Comparison of ENCODE assay signal across 10 cellular contexts in genomic region chr3:183295211-183295610, GRCh38. TPM values are rescaled to one million over a fixed set of nuclear protein-coding genes. Genes with fewer than 3 reads are reported as not detected.
DNase-seq lines count a peak whose midpoint lies in the region; ATAC-seq and TF ChIP-seq lines count a peak whose summit lies in the region.
"Had no signal": no experiment of that assay in that cellular context is flagged by ENCODE, and none has a peak within 500 bp of the region (broad histone marks: within the 10 kb centered on the region; RNA-seq: fewer than 3 reads in every experiment).

No MANE protein-coding gene starts in this region.

- H3K27ac ChIP-seq in naive thymus-derived CD4-positive, alpha-beta T cell (ENCODE audit: low read depth, low read length): no peak overlapping the region

- H3K27ac Mint-ChIP-seq in CD14-positive monocyte: peak overlapping the region; percentile 66 to 92 (median 80)
- no peak overlapping the region for H3K27ac Mint-ChIP-seq in naive thymus-derived CD4-positive, alpha-beta T cell
- H3K27ac Mint-ChIP-seq in activated T-helper 1 cell treated with anti-CD3 and anti-CD28 coated beads, Interleukin-12 subunit alpha, Interleukin-12 subunit beta, Interleukin-2, Interleukin-4 antibody, amounts not matched to agents 30 ng/mL and 10 ng/mL and 1 ng/mL, durations not matched to agents 14 hours and 24 hours and 36 hours: no peak overlapping the region

- no peak for TF ChIP-seq CTCF in CD14-positive monocyte (IDR thresholded peaks at IDR 0.05)
- TF ChIP-seq CTCF in NB4 (IDR thresholded peaks at IDR 0.05; ENCODE audit: low read depth, low read length): no peak
- no peak for TF ChIP-seq CTCF in choroid plexus epithelial cell (conservative IDR thresholded peaks at IDR 0.05; ENCODE audit: low read depth, low read length)

- peaks cover 0 to 8% (median 1%) of the 10 kb centered on the region in 7 donors for H3K9me3 Mint-ChIP-seq in CD14-positive monocyte
- H3K9me3 Mint-ChIP-seq in naive thymus-derived CD4-positive, alpha-beta T cell: no peaks in the 10 kb centered on the region
- H3K9me3 Mint-ChIP-seq in activated T-helper 1 cell treated with anti-CD3 and anti-CD28 coated beads, Interleukin-12 subunit alpha, Interleukin-12 subunit beta, Interleukin-2, Interleukin-4 antibody, amounts not matched to agents 30 ng/mL and 10 ng/mL and 1 ng/mL, durations not matched to agents 14 hours and 24 hours and 36 hours: no peaks in the 10 kb centered on the region

- no peaks in the 10 kb centered on the region for H3K27me3 ChIP-seq in naive thymus-derived CD4-positive, alpha-beta T cell (ENCODE audit: control insufficient read depth in 2 of 2, insufficient read depth in 2 of 2, low read length in 2 of 2)

- no peaks in the 10 kb centered on the region for H3K9me3 ChIP-seq in naive thymus-derived CD4-positive, alpha-beta T cell (ENCODE audit: control insufficient read depth in 2 of 3, low read length in 3 of 3)

- no peaks in the 10 kb centered on the region for H3K36me3 Mint-ChIP-seq in CD14-positive monocyte
- peaks cover 0 to 10% (median 0%) of the 10 kb centered on the region in 5 donors for H3K36me3 Mint-ChIP-seq in naive thymus-derived CD4-positive, alpha-beta T cell
- H3K36me3 Mint-ChIP-seq in activated T-helper 1 cell treated with anti-CD3 and anti-CD28 coated beads, Interleukin-12 subunit alpha, Interleukin-12 subunit beta, Interleukin-2, Interleukin-4 antibody, amounts not matched to agents 30 ng/mL and 10 ng/mL and 1 ng/mL, durations not matched to agents 14 hours and 24 hours and 36 hours (ENCODE audit: low read depth): peaks cover 9% of the 10 kb centered on the region

- no peak overlapping the region for H3K4me3 Mint-ChIP-seq in CD14-positive monocyte
- H3K4me3 Mint-ChIP-seq in naive thymus-derived CD4-positive, alpha-beta T cell: no peak overlapping the region
- no peak overlapping the region for H3K4me3 Mint-ChIP-seq in activated T-helper 1 cell treated with anti-CD3 and anti-CD28 coated beads, Interleukin-12 subunit alpha, Interleukin-12 subunit beta, Interleukin-2, Interleukin-4 antibody, amounts not matched to agents 30 ng/mL and 10 ng/mL and 1 ng/mL, durations not matched to agents 14 hours and 24 hours and 36 hours

- DNase-seq in CD14-positive monocyte (ENCODE audit: low spot score) (peak; percentile 68), NB4 (ENCODE audit: low read depth) (peak; percentile 93), choroid plexus epithelial cell (ENCODE audit: low read depth) (peak; percentile 98), ecto neural progenitor cell (ENCODE audit: low spot score) (no peak), NCI-H748 treated with DMSO at 0.1 percent for 48 hours (lab: John Stamatoyannopoulos, UW) (no peak)
- DNase-seq in naive thymus-derived CD4-positive, alpha-beta T cell: no peak
- DNase-seq in activated T-helper 1 cell treated with anti-CD3 and anti-CD28 coated beads, Interleukin-12 subunit alpha, Interleukin-12 subunit beta, Interleukin-2, Interleukin-4 antibody, amounts not matched to agents 30 ng/mL and 10 ng/mL and 1 ng/mL, durations not matched to agents 14 hours and 24 hours and 36 hours (ENCODE audit: low spot score): no peak
- DNase-seq: activated naive CD4-positive, alpha-beta T cell treated with anti-CD3 and anti-CD28 coated beads, Interleukin-2, amount 50 U/mL, for 16 hours; NCI-H446 had no signal

- POLR2A ChIA-PET in naive thymus-derived CD4-positive, alpha-beta T cell (lab: Charles Lee): no interaction called here

- intact Hi-C loops in CD14-positive monocyte (cut with micrococcal nuclease): loop anchor here (5.0 to 10.0 kb wide), 2 partner anchors 38 to 90 kb away; no protein-coding TSS in a partner anchor
- intact Hi-C loops in naive thymus-derived CD4-positive, alpha-beta T cell (cut with micrococcal nuclease): no loop called here
- intact Hi-C loops in activated T-helper 1 cell treated with anti-CD3 and anti-CD28 coated beads, Interleukin-12 subunit alpha, Interleukin-12 subunit beta, Interleukin-2, Interleukin-4 antibody, amounts not matched to agents 30 ng/mL and 10 ng/mL and 1 ng/mL, durations not matched to agents 14 hours and 24 hours and 36 hours (cut with micrococcal nuclease): no loop called here

- H3K4me1 Mint-ChIP-seq in CD14-positive monocyte: peaks cover 41% of the 10 kb centered on the region
- H3K4me1 Mint-ChIP-seq in naive thymus-derived CD4-positive, alpha-beta T cell: peaks cover 0 to 4% (median 0%) of the 10 kb centered on the region in 7 donors
- H3K4me1 Mint-ChIP-seq in activated T-helper 1 cell treated with anti-CD3 and anti-CD28 coated beads, Interleukin-12 subunit alpha, Interleukin-12 subunit beta, Interleukin-2, Interleukin-4 antibody, amounts not matched to agents 30 ng/mL and 10 ng/mL and 1 ng/mL, durations not matched to agents 14 hours and 24 hours and 36 hours (ENCODE audit: low read depth): no peaks in the 10 kb centered on the region

- H3K4me3 ChIP-seq in NB4 (ENCODE audit: low read depth, low read length): no peak overlapping the region
- no peak overlapping the region for H3K4me3 ChIP-seq in choroid plexus epithelial cell (ENCODE audit: low read depth, low read length)
- H3K4me3 ChIP-seq in naive thymus-derived CD4-positive, alpha-beta T cell (ENCODE audit: low read length): no peak overlapping the region

- no peak for TF ChIP-seq POLR2A in NB4 (IDR thresholded peaks at IDR 0.05; ENCODE audit: extremely low read depth, insufficient read length)

- H3K27me3 Mint-ChIP-seq in CD14-positive monocyte (ENCODE audit: low read depth in 3 of 3): no peaks in the 10 kb centered on the region
- no peaks in the 10 kb centered on the region for H3K27me3 Mint-ChIP-seq in naive thymus-derived CD4-positive, alpha-beta T cell
- H3K27me3 Mint-ChIP-seq in activated T-helper 1 cell treated with anti-CD3 and anti-CD28 coated beads, Interleukin-12 subunit alpha, Interleukin-12 subunit beta, Interleukin-2, Interleukin-4 antibody, amounts not matched to agents 30 ng/mL and 10 ng/mL and 1 ng/mL, durations not matched to agents 14 hours and 24 hours and 36 hours (ENCODE audit: insufficient read depth): no peaks in the 10 kb centered on the region

- H3K36me3 ChIP-seq in naive thymus-derived CD4-positive, alpha-beta T cell (ENCODE audit: control insufficient read depth in 2 of 3, insufficient read depth in 3 of 3, low read length in 3 of 3): no peaks in the 10 kb centered on the region

- peak; percentile 57 for ATAC-seq in naive thymus-derived CD4-positive, alpha-beta T cell
- ATAC-seq in GM18907 (IDR thresholded peaks at IDR 0.05; ENCODE audit: unreplicated experiment): no peak

- CTCF ChIA-PET in naive thymus-derived CD4-positive, alpha-beta T cell (lab: Charles Lee): no interaction called here

- H3K4me1 ChIP-seq in naive thymus-derived CD4-positive, alpha-beta T cell (ENCODE audit: control insufficient read depth in 2 of 2, insufficient read depth in 2 of 2, low read length in 2 of 2): no peaks in the 10 kb centered on the region

RNA-seq across cellular contexts. Expression of gene B3GNT5, which starts 42.2 kb away (rescaled TPM):
- polyA plus RNA-seq in CD14-positive monocyte: 10 to 100 TPM; 14.1 to 17.7 TPM
- 10 to 100 TPM in 1 of 5 experiments, 1 to 10 TPM in 2, under 1 TPM in 2; 0.22 to 13.1 (median 1.5) TPM for total RNA-seq in naive thymus-derived CD4-positive, alpha-beta T cell
- polyA plus RNA-seq in naive thymus-derived CD4-positive, alpha-beta T cell: not detected
- total RNA-seq in activated T-helper 1 cell treated with anti-CD3 and anti-CD28 coated beads, Interleukin-12 subunit alpha, Interleukin-12 subunit beta, Interleukin-2, Interleukin-4 antibody, amounts not matched to agents 30 ng/mL and 10 ng/mL and 1 ng/mL, durations not matched to agents 14 hours and 24 hours and 36 hours: 17.0 and 17.7 TPM in 2 replicates

Comparison
In these comparisons a context has a peak if more than half of its experiments do, and no peak if none do; other contexts are left out.
1. DNase-seq: peak in CD14-positive monocyte (single experiment), NB4 (single experiment) and choroid plexus epithelial cell (single experiment); none in naive thymus-derived CD4-positive, alpha-beta T cell (0 of 9), ecto neural progenitor cell (single experiment), activated T-helper 1 cell treated with anti-CD3 and anti-CD28 coated beads, Interleukin-12 subunit alpha, Interleukin-12 subunit beta, Interleukin-2, Interleukin-4 antibody, amounts not matched to agents 30 ng/mL and 10 ng/mL and 1 ng/mL, durations not matched to agents 14 hours and 24 hours and 36 hours (single experiment) and NCI-H748 treated with DMSO at 0.1 percent for 48 hours (single experiment).
2. H3K27ac Mint-ChIP-seq: peak in CD14-positive monocyte (7 of 7); none in naive thymus-derived CD4-positive, alpha-beta T cell (0 of 9) and activated T-helper 1 cell treated with anti-CD3 and anti-CD28 coated beads, Interleukin-12 subunit alpha, Interleukin-12 subunit beta, Interleukin-2, Interleukin-4 antibody, amounts not matched to agents 30 ng/mL and 10 ng/mL and 1 ng/mL, durations not matched to agents 14 hours and 24 hours and 36 hours (single experiment).
3. intact Hi-C loops: an anchor here in CD14-positive monocyte (5.0 to 10.0 kb wide); none called in naive thymus-derived CD4-positive, alpha-beta T cell and activated T-helper 1 cell treated with anti-CD3 and anti-CD28 coated beads, Interleukin-12 subunit alpha, Interleukin-12 subunit beta, Interleukin-2, Interleukin-4 antibody, amounts not matched to agents 30 ng/mL and 10 ng/mL and 1 ng/mL, durations not matched to agents 14 hours and 24 hours and 36 hours.